ENCODE assay signal across 26 cellular contexts in genomic region chr17:17077101-17077500, GRCh38. TPM values are rescaled to one million over a fixed set of nuclear protein-coding genes. Genes with fewer than 3 reads are reported as not detected.
DNase-seq lines count a peak whose midpoint lies in the region; ATAC-seq, FAIRE-seq and TF ChIP-seq lines count a peak whose summit lies in the region.
"Had no signal": no experiment of that assay in that cellular context is flagged by ENCODE, and none has a peak within 500 bp of the region (broad histone marks: within the 10 kb centered on the region; RNA-seq: fewer than 3 reads in every experiment).

No MANE protein-coding gene starts in this region.

- H3K4me3 Mint-ChIP-seq in HFFc6 (no peak overlapping the region), astrocyte (ENCODE audit: unreplicated experiment) (no peak overlapping the region)
- H3K4me3 Mint-ChIP-seq: activated B cell treated with CpG ODN at 0.5 μM for 24 hours; activated naive CD8-positive, alpha-beta T cell treated with anti-CD3 and anti-CD28 coated beads for 36 hours; CD14-positive monocyte; neural progenitor cell had no signal

- TF ChIP-seq CTCF in HFFc6 (IDR thresholded peaks at IDR 0.05), result no peak
- no peak for TF ChIP-seq CTCF in astrocyte (IDR thresholded peaks at IDR 0.05; ENCODE audit: insufficient read depth, low read depth, low read length)
- no peak for TF ChIP-seq CTCF in liver (IDR thresholded peaks at IDR 0.05; ENCODE audit: low read depth, low read length, missing input control)
- TF ChIP-seq CTCF in tibial artery (IDR thresholded peaks at IDR 0.05), result no peak
- no peak for TF ChIP-seq CTCF in tibial nerve (IDR thresholded peaks at IDR 0.05)

- H4K20me1 ChIP-seq in astrocyte (ENCODE audit: insufficient read depth, low read length), result peaks cover 100% of the 10 kb centered on the region

- no peak for TF ChIP-seq RAD21 in liver (IDR thresholded peaks at IDR 0.05)

- H3K9me3 ChIP-seq in astrocyte (ENCODE audit: insufficient read depth, low read depth, low read length) (no peaks in the 10 kb centered on the region), liver (ENCODE audit: control insufficient read depth in 4 of 4, low read length in 3 of 4) (no peaks in the 10 kb centered on the region), tibial artery (no peaks in the 10 kb centered on the region), tibial nerve (no peaks in the 10 kb centered on the region)
- H3K9me3 ChIP-seq: colonic mucosa, pancreas, SJSA1, upper lobe of left lung had no signal

- H3K79me2 ChIP-seq in astrocyte (ENCODE audit: insufficient read depth, low read length), result peaks cover 100% of the 10 kb centered on the region

- H3K4me3 ChIP-seq in astrocyte (ENCODE audit: insufficient read depth, low read depth, low read length) (no peak overlapping the region), liver (ENCODE audit: low read depth in 1 of 3, low read length in 3 of 3) (no peak overlapping the region), tibial artery (no peak overlapping the region), tibial nerve (no peak overlapping the region)
- H3K4me3 ChIP-seq: colonic mucosa, K562, neural progenitor cell, pancreas, SJSA1, upper lobe of left lung had no signal

- WGBS in liver, result 95% methylated on average over 6 of the region's 6 CpGs
- 83 to 96% methylated on average over 6 of the region's 6 CpGs for WGBS in tibial nerve, 2 donors

- H3K36me3 ChIP-seq in astrocyte (ENCODE audit: insufficient read depth, low read length) (peaks cover 20% of the 10 kb centered on the region), liver (ENCODE audit: control insufficient read depth in 4 of 4, insufficient read depth in 3 of 4, low read depth in 1 of 4, low read length in 3 of 4) (peaks cover 0 to 2% (median 0%) of the 10 kb centered on the region in 4 donors), tibial artery (peaks cover 7 to 36% (median 16%) of the 10 kb centered on the region in 3 donors), tibial nerve (peaks cover 0 to 37% (median 0%) of the 10 kb centered on the region in 3 donors)
- H3K36me3 ChIP-seq: colonic mucosa, neural progenitor cell had no signal

- H3K9ac ChIP-seq in astrocyte (ENCODE audit: low read length) (no peak overlapping the region), liver (ENCODE audit: low read depth in 1 of 2, low read length in 2 of 2) (no peak overlapping the region)
- H3K9ac ChIP-seq: neural progenitor cell had no signal

- no peak for TF ChIP-seq POLR2A in tibial nerve (IDR thresholded peaks at IDR 0.05)

- intact Hi-C loops in tibial artery (cut with DNase I; ENCODE audit: low total_unique reads), result no loop called here

- peaks cover 72% of the 10 kb centered on the region for H3K4me1 Mint-ChIP-seq in HFFc6 (ENCODE audit: low read depth)
- H3K4me1 Mint-ChIP-seq in astrocyte (ENCODE audit: low read depth, unreplicated experiment), result peaks cover 54% of the 10 kb centered on the region

- no peak for FAIRE-seq in astrocyte (lab: Jason Lieb, UNC)
- FAIRE-seq: K562, pancreas had no signal

- ATAC-seq in HG03045 (IDR thresholded peaks at IDR 0.05; ENCODE audit: unreplicated experiment), result no peak
- ATAC-seq: K562, pancreas had no signal

- DNase-seq in HFFc6, result no peak
- DNase-seq in astrocyte (ENCODE audit: low read depth), result no peak
- no peak for DNase-seq in tibial artery
- no peak for DNase-seq in DMS114 treated with DMSO at 0.1 percent for 48 hours (lab: John Stamatoyannopoulos, UW; ENCODE audit: unreplicated experiment)
- DNase-seq in midbrain (lab: John Stamatoyannopoulos, UW), result no peak
- no peak for DNase-seq in tibial nerve (ENCODE audit: low spot score in 2 of 2)
- DNase-seq: activated B cell treated with CpG ODN at 0.5 μM for 24 hours; activated CD4-positive, alpha-beta T cell treated with anti-CD3 and anti-CD28 coated beads, Interleukin-2, amount 50 U/mL, for 1 hour; activated gamma-delta T cell; activated naive CD8-positive, alpha-beta T cell treated with anti-CD3 and anti-CD28 coated beads for 36 hours; activated T-cell treated with anti-CD3 and anti-CD28 coated beads, Interleukin-2, amount 50 U/mL, for 1 hour; anterior cingulate cortex; colonic mucosa; DND-41; effector CD8-positive, alpha-beta T cell; NCI-H1092; NCI-H1694 treated with DMSO at 0.1 percent for 48 hours; T1000; upper lobe of left lung had no signal

- no peak overlapping the region for H3K27ac ChIP-seq in astrocyte (ENCODE audit: low read depth, low read length)
- H3K27ac ChIP-seq in liver (ENCODE audit: low read depth in 1 of 2, low read length in 2 of 2), result peak overlapping the region; percentile 86 to 97
- peak overlapping the region; percentile 50 to 59 for H3K27ac ChIP-seq in tibial artery
- H3K27ac ChIP-seq in tibial nerve, result peak overlapping the region in 1 of 4 donors; percentile 13
- H3K27ac ChIP-seq: neural progenitor cell, SJSA1 had no signal

- H3K27me3 ChIP-seq in astrocyte (ENCODE audit: insufficient read depth, low read length) (no peaks in the 10 kb centered on the region), liver (ENCODE audit: control insufficient read depth in 4 of 4, insufficient read depth in 4 of 4, low read length in 3 of 4) (no peaks in the 10 kb centered on the region), tibial artery (no peaks in the 10 kb centered on the region), tibial nerve (no peaks in the 10 kb centered on the region)
- H3K27me3 ChIP-seq: colonic mucosa, neural progenitor cell, pancreas, SJSA1, upper lobe of left lung had no signal

- H3K9me3 Mint-ChIP-seq in HFFc6 (no peaks in the 10 kb centered on the region), astrocyte (ENCODE audit: unreplicated experiment) (peaks cover 1% of the 10 kb centered on the region)
- H3K9me3 Mint-ChIP-seq: activated B cell treated with CpG ODN at 0.5 μM for 24 hours; activated naive CD8-positive, alpha-beta T cell treated with anti-CD3 and anti-CD28 coated beads for 36 hours; CD14-positive monocyte; neural progenitor cell had no signal

- no peak overlapping the region for H3K4me2 ChIP-seq in astrocyte (ENCODE audit: low read length)
- H3K4me2 ChIP-seq: neural progenitor cell had no signal

- peaks cover 33% of the 10 kb centered on the region for H3K4me1 ChIP-seq in astrocyte (ENCODE audit: insufficient read depth, low read length)
- H3K4me1 ChIP-seq in liver (ENCODE audit: control insufficient read depth in 4 of 4, insufficient read depth in 4 of 4, low read length in 3 of 4), result peaks cover 24 to 69% (median 53%) of the 10 kb centered on the region in 4 donors
- peaks cover 3 to 100% (median 90%) of the 10 kb centered on the region in 4 donors for H3K4me1 ChIP-seq in tibial artery
- H3K4me1 ChIP-seq in tibial nerve, result peaks cover 0 to 99% (median 61%) of the 10 kb centered on the region in 4 donors

- no peak overlapping the region for H2AFZ ChIP-seq in astrocyte (ENCODE audit: low read depth, low read length)
- H2AFZ ChIP-seq: neural progenitor cell had no signal

- H3K27me3 Mint-ChIP-seq in HFFc6 (ENCODE audit: insufficient read depth), result peaks cover 3% of the 10 kb centered on the region
- H3K27me3 Mint-ChIP-seq in astrocyte (ENCODE audit: low read depth, unreplicated experiment), result no peaks in the 10 kb centered on the region
- H3K27me3 Mint-ChIP-seq: activated B cell treated with CpG ODN at 0.5 μM for 24 hours; activated naive CD8-positive, alpha-beta T cell treated with anti-CD3 and anti-CD28 coated beads for 36 hours had no signal

- H3K27ac Mint-ChIP-seq in HFFc6 (peak overlapping the region; percentile 38; the same call in 1 of the 2 replicates), astrocyte (ENCODE audit: unreplicated experiment) (peak overlapping the region; percentile 41)
- H3K27ac Mint-ChIP-seq: activated B cell treated with CpG ODN at 0.5 μM for 24 hours; activated naive CD8-positive, alpha-beta T cell treated with anti-CD3 and anti-CD28 coated beads for 36 hours; neural progenitor cell had no signal

- no peak for TF ChIP-seq EP300 in tibial nerve (IDR thresholded peaks at IDR 0.05)

- peaks cover 29% of the 10 kb centered on the region; the same call in 1 of the 2 replicates for H3K36me3 Mint-ChIP-seq in HFFc6 (ENCODE audit: low read depth)
- peaks cover 28% of the 10 kb centered on the region for H3K36me3 Mint-ChIP-seq in astrocyte (ENCODE audit: low read depth, unreplicated experiment)

TF ChIP-seq in liver, 16 proteins besides CTCF, POLR2A, EP300 and RAD21:
- no peak for TF ChIP-seq EGR1 (IDR thresholded peaks at IDR 0.05; ENCODE audit: low read depth in 2 of 2)
- TF ChIP-seq TAF1 (conservative IDR thresholded peaks at IDR 0.05), result no peak
- TF ChIP-seq YY1 (IDR thresholded peaks at IDR 0.05), result no peak
- TF ChIP-seq, protein P1, sequence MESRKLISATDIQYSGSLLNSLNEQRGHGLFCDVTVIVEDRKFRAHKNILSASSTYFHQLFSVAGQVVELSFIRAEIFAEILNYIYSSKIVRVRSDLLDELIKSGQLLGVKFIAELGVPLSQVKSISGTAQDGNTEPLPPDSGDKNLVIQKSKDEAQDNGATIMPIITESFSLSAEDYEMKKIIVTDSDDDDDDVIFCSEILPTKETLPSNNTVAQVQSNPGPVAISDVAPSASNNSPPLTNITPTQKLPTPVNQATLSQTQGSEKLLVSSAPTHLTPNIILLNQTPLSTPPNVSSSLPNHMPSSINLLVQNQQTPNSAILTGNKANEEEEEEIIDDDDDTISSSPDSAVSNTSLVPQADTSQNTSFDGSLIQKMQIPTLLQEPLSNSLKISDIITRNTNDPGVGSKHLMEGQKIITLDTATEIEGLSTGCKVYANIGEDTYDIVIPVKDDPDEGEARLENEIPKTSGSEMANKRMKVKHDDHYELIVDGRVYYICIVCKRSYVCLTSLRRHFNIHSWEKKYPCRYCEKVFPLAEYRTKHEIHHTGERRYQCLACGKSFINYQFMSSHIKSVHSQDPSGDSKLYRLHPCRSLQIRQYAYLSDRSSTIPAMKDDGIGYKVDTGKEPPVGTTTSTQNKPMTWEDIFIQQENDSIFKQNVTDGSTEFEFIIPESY (IDR thresholded peaks at IDR 0.05), result no peak
- no peak for TF ChIP-seq ATF3 (IDR thresholded peaks at IDR 0.05)
- TF ChIP-seq RXRA (IDR thresholded peaks at IDR 0.05), result no peak
- TF ChIP-seq FOXA1 (IDR thresholded peaks at IDR 0.05), result no peak

RNA-seq across cellular contexts. Expression of gene MPRIP, which starts 34.8 kb away (rescaled TPM):
- total RNA-seq in HFFc6 (2021; fragmentation: NEBNext Ultra II Directional; extraction: Animal tissue kit (Norgen Biotek cat#: 25700)), result 100 to 1,000 TPM; 350 to 409 (median 372) TPM
- 163 and 176 TPM in 2 replicates for total RNA-seq in astrocyte
- 10 to 100 TPM; 31.5 to 61.9 TPM for total RNA-seq in liver
- polyA plus RNA-seq in liver, result 10 to 100 TPM; 21.2 to 37.9 TPM
- 100 to 1,000 TPM; 216 to 291 (median 265) TPM for total RNA-seq in tibial nerve
